Comparison of ENCODE assay signal across 1 cellular context in the genomic region with DNA sequence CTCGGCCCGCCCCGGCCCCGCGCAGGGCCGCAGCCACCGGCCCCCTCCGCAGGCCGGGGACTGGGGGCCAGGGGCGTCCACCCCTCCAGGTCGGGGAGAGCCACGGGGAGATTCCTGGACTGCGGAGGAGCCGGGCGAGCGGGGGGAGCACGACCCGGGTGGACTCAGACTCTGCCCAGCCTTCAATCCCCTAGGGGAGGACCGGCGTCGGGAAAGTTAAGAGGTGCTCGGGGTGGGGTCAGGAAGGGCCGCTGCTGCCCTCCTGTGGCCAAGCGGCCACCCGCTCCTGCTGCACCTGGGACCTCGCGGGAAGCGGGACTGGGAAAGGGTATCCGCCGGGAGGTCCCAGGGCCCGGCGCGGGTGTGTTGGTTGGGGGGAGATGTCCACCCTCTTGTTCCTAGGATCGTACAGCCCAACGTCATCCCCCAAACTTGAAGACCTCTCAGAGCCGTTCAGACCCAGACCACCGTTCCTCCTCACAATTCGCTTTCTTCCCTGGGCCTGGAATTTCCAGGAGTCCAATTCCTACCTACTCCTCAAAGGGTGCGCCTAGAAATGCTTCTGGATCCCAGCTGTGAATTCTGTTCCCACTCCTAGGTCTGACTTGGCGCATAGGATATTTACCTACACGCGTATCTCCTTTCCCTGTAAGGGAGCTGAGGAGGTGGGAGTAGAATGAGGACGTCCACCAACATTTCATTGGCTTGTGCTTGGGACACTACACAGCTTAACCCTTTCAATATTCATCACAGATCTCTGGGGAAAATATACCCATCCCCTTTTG.
TF ChIP-seq lines count a peak whose summit lies in the region.

No MANE protein-coding gene starts in this region.

TF ChIP-seq in K562, 482 proteins besides CTCF, POLR2A, EP300 and RAD21 (continued from another document and continues in another):
- no peak for TF ChIP-seq ZNF175 (CRISPR knock-in tag; IDR thresholded peaks at IDR 0.05; ENCODE audit: low read depth)
- TF ChIP-seq SIRT6 (IDR thresholded peaks at IDR 0.05; ENCODE audit: low read depth, low read length), result no peak
- no peak; the same call in 1 of the 2 replicates for TF ChIP-seq PHF21A (IDR thresholded peaks at IDR 0.05; ENCODE audit: borderline replicate concordance, low read depth)
- TF ChIP-seq, protein P1, sequence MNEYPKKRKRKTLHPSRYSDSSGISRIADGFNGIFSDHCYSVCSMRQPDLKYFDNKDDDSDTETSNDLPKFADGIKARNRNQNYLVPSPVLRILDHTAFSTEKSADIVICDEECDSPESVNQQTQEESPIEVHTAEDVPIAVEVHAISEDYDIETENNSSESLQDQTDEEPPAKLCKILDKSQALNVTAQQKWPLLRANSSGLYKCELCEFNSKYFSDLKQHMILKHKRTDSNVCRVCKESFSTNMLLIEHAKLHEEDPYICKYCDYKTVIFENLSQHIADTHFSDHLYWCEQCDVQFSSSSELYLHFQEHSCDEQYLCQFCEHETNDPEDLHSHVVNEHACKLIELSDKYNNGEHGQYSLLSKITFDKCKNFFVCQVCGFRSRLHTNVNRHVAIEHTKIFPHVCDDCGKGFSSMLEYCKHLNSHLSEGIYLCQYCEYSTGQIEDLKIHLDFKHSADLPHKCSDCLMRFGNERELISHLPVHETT (CRISPR knock-in tag; conservative IDR thresholded peaks at IDR 0.05 in 1 of 2, IDR thresholded peaks at IDR 0.05 in 1 of 2), result 0 out of 4 replicates have a peak, but pooled peaks of 1 of the 2 experiments have one; percentile 17
- TF ChIP-seq ZNF707 (CRISPR knock-in tag; conservative IDR thresholded peaks at IDR 0.05), result no peak
- no peak for TF ChIP-seq GATAD2A (IDR thresholded peaks at IDR 0.05)
- TF ChIP-seq PYGO2 (tag; IDR thresholded peaks at IDR 0.05), result no peak
- no peak for TF ChIP-seq FOSL1 (tag; conservative IDR thresholded peaks at IDR 0.05)
- TF ChIP-seq MAZ (CRISPR knock-in tag; conservative IDR thresholded peaks at IDR 0.05 in 1 of 2, IDR thresholded peaks at IDR 0.05 in 1 of 2), result peak; percentile 92 to 96
- TF ChIP-seq, protein P2, sequence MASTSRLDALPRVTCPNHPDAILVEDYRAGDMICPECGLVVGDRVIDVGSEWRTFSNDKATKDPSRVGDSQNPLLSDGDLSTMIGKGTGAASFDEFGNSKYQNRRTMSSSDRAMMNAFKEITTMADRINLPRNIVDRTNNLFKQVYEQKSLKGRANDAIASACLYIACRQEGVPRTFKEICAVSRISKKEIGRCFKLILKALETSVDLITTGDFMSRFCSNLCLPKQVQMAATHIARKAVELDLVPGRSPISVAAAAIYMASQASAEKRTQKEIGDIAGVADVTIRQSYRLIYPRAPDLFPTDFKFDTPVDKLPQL (IDR thresholded peaks at IDR 0.05; ENCODE audit: extremely low read depth, insufficient read length), result no peak
- no peak for TF ChIP-seq SMARCB1 (IDR thresholded peaks at IDR 0.05; ENCODE audit: insufficient read length, low read depth)
- peak; percentile 90 for TF ChIP-seq CHD2 (IDR thresholded peaks at IDR 0.05; ENCODE audit: low read depth, low read length)
- TF ChIP-seq NCOA2 (IDR thresholded peaks at IDR 0.05; ENCODE audit: partially characterized antibody in 2 of 2), result no peak
- TF ChIP-seq ZNF668 (CRISPR knock-in tag; IDR thresholded peaks at IDR 0.05), result no peak
- no peak for TF ChIP-seq ZNF12 (CRISPR knock-in tag; IDR thresholded peaks at IDR 0.05)
- peak; percentile 26; the same call in 1 of the 2 replicates for TF ChIP-seq ZEB2 (IDR thresholded peaks at IDR 0.05)
- TF ChIP-seq, protein P3, sequence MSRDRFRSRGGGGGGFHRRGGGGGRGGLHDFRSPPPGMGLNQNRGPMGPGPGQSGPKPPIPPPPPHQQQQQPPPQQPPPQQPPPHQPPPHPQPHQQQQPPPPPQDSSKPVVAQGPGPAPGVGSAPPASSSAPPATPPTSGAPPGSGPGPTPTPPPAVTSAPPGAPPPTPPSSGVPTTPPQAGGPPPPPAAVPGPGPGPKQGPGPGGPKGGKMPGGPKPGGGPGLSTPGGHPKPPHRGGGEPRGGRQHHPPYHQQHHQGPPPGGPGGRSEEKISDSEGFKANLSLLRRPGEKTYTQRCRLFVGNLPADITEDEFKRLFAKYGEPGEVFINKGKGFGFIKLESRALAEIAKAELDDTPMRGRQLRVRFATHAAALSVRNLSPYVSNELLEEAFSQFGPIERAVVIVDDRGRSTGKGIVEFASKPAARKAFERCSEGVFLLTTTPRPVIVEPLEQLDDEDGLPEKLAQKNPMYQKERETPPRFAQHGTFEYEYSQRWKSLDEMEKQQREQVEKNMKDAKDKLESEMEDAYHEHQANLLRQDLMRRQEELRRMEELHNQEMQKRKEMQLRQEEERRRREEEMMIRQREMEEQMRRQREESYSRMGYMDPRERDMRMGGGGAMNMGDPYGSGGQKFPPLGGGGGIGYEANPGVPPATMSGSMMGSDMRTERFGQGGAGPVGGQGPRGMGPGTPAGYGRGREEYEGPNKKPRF (IDR thresholded peaks at IDR 0.05; ENCODE audit: low read depth, low read length), result no peak
- peak; percentile 63; the same call in 1 of the 2 replicates for TF ChIP-seq NR2C2 (CRISPR knock-in tag; IDR thresholded peaks at IDR 0.05)
- no peak; the same call in none of the 2 replicates for TF ChIP-seq NR2C2 (tag; IDR thresholded peaks at IDR 0.05)
- peak; percentile 19; the same call in 1 of the 2 replicates for TF ChIP-seq CREB1 (IDR thresholded peaks at IDR 0.05)
- TF ChIP-seq CREB1 (CRISPR knock-in tag; IDR thresholded peaks at IDR 0.05), result no peak
- 0 out of 2 replicates have a peak, but pooled peaks have one; percentile 19 for TF ChIP-seq ZNF384 (IDR thresholded peaks at IDR 0.05; ENCODE audit: low read depth, low read length)
- TF ChIP-seq, protein P4, sequence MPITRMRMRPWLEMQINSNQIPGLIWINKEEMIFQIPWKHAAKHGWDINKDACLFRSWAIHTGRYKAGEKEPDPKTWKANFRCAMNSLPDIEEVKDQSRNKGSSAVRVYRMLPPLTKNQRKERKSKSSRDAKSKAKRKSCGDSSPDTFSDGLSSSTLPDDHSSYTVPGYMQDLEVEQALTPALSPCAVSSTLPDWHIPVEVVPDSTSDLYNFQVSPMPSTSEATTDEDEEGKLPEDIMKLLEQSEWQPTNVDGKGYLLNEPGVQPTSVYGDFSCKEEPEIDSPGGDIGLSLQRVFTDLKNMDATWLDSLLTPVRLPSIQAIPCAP (CRISPR knock-in tag; IDR thresholded peaks at IDR 0.05; ENCODE audit: borderline replicate concordance), result no peak
- TF ChIP-seq CBX3 (IDR thresholded peaks at IDR 0.05; ENCODE audit: borderline replicate concordance in 1 of 2, low read length in 2 of 2), result no peak
- no peak for TF ChIP-seq BRF1 (IDR thresholded peaks at IDR 0.05; ENCODE audit: borderline replicate concordance, extremely low read depth, insufficient read length)
- TF ChIP-seq BHLHE40 (IDR thresholded peaks at IDR 0.05; ENCODE audit: low read length), result peak; percentile 44; the same call in 1 of the 2 replicates
- TF ChIP-seq DPF2 (IDR thresholded peaks at IDR 0.05), result no peak
- TF ChIP-seq SIX5 (IDR thresholded peaks at IDR 0.05; ENCODE audit: borderline replicate concordance in 1 of 2, insufficient read depth in 1 of 2, low read depth in 1 of 2, low read length in 2 of 2), result no peak
- peak; percentile 39; the same call in 1 of the 2 replicates for TF ChIP-seq HCFC1 (IDR thresholded peaks at IDR 0.05; ENCODE audit: low read depth, low read length)
- no peak for TF ChIP-seq XRCC4 (IDR thresholded peaks at IDR 0.05; ENCODE audit: extremely low read depth, insufficient read depth, insufficient read length)
- no peak for TF ChIP-seq ASH1L (IDR thresholded peaks at IDR 0.05; ENCODE audit: borderline replicate concordance, low read depth, partially characterized antibody)
- TF ChIP-seq ZNF507 (tag; conservative IDR thresholded peaks at IDR 0.05), result no peak
- no peak; a peak in 1 of 4 replicates for TF ChIP-seq KDM4B (IDR thresholded peaks at IDR 0.05; ENCODE audit: borderline replicate concordance in 2 of 2, low read depth in 1 of 2)
- TF ChIP-seq, protein P5, sequence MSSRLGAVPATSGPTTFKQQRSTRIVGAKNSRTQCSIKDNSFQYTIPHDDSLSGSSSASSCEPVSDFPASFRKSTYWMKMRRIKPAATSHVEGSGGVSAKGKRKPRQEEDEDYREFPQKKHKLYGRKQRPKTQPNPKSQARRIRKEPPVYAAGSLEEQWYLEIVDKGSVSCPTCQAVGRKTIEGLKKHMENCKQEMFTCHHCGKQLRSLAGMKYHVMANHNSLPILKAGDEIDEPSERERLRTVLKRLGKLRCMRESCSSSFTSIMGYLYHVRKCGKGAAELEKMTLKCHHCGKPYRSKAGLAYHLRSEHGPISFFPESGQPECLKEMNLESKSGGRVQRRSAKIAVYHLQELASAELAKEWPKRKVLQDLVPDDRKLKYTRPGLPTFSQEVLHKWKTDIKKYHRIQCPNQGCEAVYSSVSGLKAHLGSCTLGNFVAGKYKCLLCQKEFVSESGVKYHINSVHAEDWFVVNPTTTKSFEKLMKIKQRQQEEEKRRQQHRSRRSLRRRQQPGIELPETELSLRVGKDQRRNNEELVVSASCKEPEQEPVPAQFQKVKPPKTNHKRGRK (tag; IDR thresholded peaks at IDR 0.05), result no peak
- TF ChIP-seq ZNF584 (CRISPR knock-in tag; IDR thresholded peaks at IDR 0.05; ENCODE audit: low read depth), result no peak
- TF ChIP-seq KLF10 (CRISPR knock-in tag; IDR thresholded peaks at IDR 0.05), result no peak
- no peak for TF ChIP-seq FOXK1 (CRISPR knock-in tag; IDR thresholded peaks at IDR 0.05; ENCODE audit: borderline replicate concordance)
- TF ChIP-seq POLR2AphosphoS2 (IDR thresholded peaks at IDR 0.05; ENCODE audit: low read length), result no peak
- 0 out of 2 replicates have a peak, but pooled peaks have one; percentile 9 for TF ChIP-seq KDM2B (CRISPR knock-in tag; IDR thresholded peaks at IDR 0.05)
- TF ChIP-seq ZNF197 (CRISPR knock-in tag; IDR thresholded peaks at IDR 0.05; ENCODE audit: low read depth), result no peak
- TF ChIP-seq, protein P6, sequence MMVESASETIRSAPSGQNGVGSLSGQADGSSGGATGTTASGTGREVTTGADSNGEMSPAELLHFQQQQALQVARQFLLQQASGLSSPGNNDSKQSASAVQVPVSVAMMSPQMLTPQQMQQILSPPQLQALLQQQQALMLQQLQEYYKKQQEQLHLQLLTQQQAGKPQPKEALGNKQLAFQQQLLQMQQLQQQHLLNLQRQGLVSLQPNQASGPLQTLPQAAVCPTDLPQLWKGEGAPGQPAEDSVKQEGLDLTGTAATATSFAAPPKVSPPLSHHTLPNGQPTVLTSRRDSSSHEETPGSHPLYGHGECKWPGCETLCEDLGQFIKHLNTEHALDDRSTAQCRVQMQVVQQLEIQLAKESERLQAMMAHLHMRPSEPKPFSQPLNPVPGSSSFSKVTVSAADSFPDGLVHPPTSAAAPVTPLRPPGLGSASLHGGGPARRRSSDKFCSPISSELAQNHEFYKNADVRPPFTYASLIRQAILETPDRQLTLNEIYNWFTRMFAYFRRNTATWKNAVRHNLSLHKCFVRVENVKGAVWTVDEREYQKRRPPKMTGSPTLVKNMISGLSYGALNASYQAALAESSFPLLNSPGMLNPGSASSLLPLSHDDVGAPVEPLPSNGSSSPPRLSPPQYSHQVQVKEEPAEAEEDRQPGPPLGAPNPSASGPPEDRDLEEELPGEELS (CRISPR knock-in tag; IDR thresholded peaks at IDR 0.05; ENCODE audit: borderline replicate concordance), result no peak
- TF ChIP-seq, protein P7, sequence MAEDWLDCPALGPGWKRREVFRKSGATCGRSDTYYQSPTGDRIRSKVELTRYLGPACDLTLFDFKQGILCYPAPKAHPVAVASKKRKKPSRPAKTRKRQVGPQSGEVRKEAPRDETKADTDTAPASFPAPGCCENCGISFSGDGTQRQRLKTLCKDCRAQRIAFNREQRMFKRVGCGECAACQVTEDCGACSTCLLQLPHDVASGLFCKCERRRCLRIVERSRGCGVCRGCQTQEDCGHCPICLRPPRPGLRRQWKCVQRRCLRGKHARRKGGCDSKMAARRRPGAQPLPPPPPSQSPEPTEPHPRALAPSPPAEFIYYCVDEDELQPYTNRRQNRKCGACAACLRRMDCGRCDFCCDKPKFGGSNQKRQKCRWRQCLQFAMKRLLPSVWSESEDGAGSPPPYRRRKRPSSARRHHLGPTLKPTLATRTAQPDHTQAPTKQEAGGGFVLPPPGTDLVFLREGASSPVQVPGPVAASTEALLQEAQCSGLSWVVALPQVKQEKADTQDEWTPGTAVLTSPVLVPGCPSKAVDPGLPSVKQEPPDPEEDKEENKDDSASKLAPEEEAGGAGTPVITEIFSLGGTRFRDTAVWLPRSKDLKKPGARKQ (CRISPR knock-in tag; IDR thresholded peaks at IDR 0.05), result no peak
- TF ChIP-seq, protein P8, sequence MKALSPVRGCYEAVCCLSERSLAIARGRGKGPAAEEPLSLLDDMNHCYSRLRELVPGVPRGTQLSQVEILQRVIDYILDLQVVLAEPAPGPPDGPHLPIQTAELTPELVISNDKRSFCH (CRISPR knock-in tag; IDR thresholded peaks at IDR 0.05), result no peak
- TF ChIP-seq, protein P8 (tag; IDR thresholded peaks at IDR 0.05), result no peak; the same call in 1 of the 2 replicates
- TF ChIP-seq TRIM28 (IDR thresholded peaks at IDR 0.05), result peak; percentile 36; the same call in 1 of the 2 replicates
- TF ChIP-seq DDX20 (tag; IDR thresholded peaks at IDR 0.05; ENCODE audit: low read depth), result no peak
- TF ChIP-seq SLC30A9 (CRISPR knock-in tag; IDR thresholded peaks at IDR 0.05), result no peak
- TF ChIP-seq, protein P9, sequence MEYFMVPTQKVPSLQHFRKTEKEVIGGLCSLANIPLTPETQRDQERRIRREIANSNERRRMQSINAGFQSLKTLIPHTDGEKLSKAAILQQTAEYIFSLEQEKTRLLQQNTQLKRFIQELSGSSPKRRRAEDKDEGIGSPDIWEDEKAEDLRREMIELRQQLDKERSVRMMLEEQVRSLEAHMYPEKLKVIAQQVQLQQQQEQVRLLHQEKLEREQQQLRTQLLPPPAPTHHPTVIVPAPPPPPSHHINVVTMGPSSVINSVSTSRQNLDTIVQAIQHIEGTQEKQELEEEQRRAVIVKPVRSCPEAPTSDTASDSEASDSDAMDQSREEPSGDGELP (CRISPR knock-in tag; IDR thresholded peaks at IDR 0.05; ENCODE audit: borderline replicate concordance), result peak; percentile 62; the same call in 1 of the 2 replicates
- no peak for TF ChIP-seq SPI1 (IDR thresholded peaks at IDR 0.05; ENCODE audit: borderline replicate concordance, low read depth, low read length)
- TF ChIP-seq, protein P10, sequence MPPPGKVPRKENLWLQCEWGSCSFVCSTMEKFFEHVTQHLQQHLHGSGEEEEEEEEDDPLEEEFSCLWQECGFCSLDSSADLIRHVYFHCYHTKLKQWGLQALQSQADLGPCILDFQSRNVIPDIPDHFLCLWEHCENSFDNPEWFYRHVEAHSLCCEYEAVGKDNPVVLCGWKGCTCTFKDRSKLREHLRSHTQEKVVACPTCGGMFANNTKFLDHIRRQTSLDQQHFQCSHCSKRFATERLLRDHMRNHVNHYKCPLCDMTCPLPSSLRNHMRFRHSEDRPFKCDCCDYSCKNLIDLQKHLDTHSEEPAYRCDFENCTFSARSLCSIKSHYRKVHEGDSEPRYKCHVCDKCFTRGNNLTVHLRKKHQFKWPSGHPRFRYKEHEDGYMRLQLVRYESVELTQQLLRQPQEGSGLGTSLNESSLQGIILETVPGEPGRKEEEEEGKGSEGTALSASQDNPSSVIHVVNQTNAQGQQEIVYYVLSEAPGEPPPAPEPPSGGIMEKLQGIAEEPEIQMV (tag; conservative IDR thresholded peaks at IDR 0.05; ENCODE audit: low read depth), result no peak
- no peak for TF ChIP-seq FOXJ3 (CRISPR knock-in tag; IDR thresholded peaks at IDR 0.05)
